Comparison of ENCODE assay signal across 37 cellular contexts in genomic region chr1:230706020-230706699, GRCh38. TPM values are rescaled to one million over a fixed set of nuclear protein-coding genes. Genes with fewer than 3 reads are reported as not detected.
"Had no signal": no experiment of that assay in that cellular context is flagged by ENCODE, and none has a peak within 500 bp of the region (broad histone marks: within the 10 kb centered on the region; RNA-seq: fewer than 3 reads in every experiment).

No MANE protein-coding gene starts in this region.

- H3K4me1 ChIP-seq: adrenal gland, breast epithelium, esophagus muscularis mucosa, foreskin keratinocyte had no signal

- H3K4me1 Mint-ChIP-seq: activated CD4-positive, alpha-beta T cell treated with anti-CD3 and anti-CD28 coated beads for 36 hours; activated CD4-positive, alpha-beta T cell treated with anti-CD3 and anti-CD28 coated beads, Interleukin-2, amount 10 ng/mL, durations not matched to agents 24 days and 14 days; activated naive CD4-positive, alpha-beta T cell treated with anti-CD3 and anti-CD28 coated beads, Interleukin-2, amount 50 U/mL, for 24 hours; activated naive CD8-positive, alpha-beta T cell treated with anti-CD3 and anti-CD28 coated beads for 36 hours; activated naive CD8-positive, alpha-beta T cell treated with anti-CD3 and anti-CD28 coated beads, Interleukin-2, amount 50 U/mL, for 24 hours had no signal

- H3K27me3 ChIP-seq: adrenal gland, breast epithelium, cardiac muscle cell, esophagus muscularis mucosa, foreskin keratinocyte, gastrocnemius medialis, heart right ventricle had no signal

- H3K27ac Mint-ChIP-seq: activated CD4-positive, alpha-beta memory T cell treated with anti-CD3 and anti-CD28 coated beads for 36 hours; activated CD4-positive, alpha-beta T cell treated with anti-CD3 and anti-CD28 coated beads for 36 hours; activated CD4-positive, alpha-beta T cell treated with anti-CD3 and anti-CD28 coated beads, Interleukin-2, amount 10 ng/mL, durations not matched to agents 24 days and 14 days; activated CD8-positive, alpha-beta memory T cell treated with anti-CD3 and anti-CD28 coated beads, Interleukin-2, amount 10 ng/mL, durations not matched to agents 7 days and 5 days; activated CD8-positive, alpha-beta T cell treated with anti-CD3 and anti-CD28 coated beads, Interleukin-2, amount 10 ng/mL, durations not matched to agents 7 days and 5 days; activated naive CD4-positive, alpha-beta T cell treated with anti-CD3 and anti-CD28 coated beads for 36 hours; activated naive CD4-positive, alpha-beta T cell treated with anti-CD3 and anti-CD28 coated beads, Interleukin-2, amount 50 U/mL, for 24 hours; activated naive CD8-positive, alpha-beta T cell treated with anti-CD3 and anti-CD28 coated beads for 36 hours; activated naive CD8-positive, alpha-beta T cell treated with anti-CD3 and anti-CD28 coated beads, Interleukin-2, amount 50 U/mL, for 24 hours; activated T-helper 1 cell treated with anti-CD3 and anti-CD28 coated beads, Interleukin-12 subunit alpha, Interleukin-12 subunit beta, Interleukin-2, Interleukin-4 antibody, amounts not matched to agents 30 ng/mL and 10 ng/mL and 1 ng/mL, durations not matched to agents 14 hours and 24 hours and 36 hours; activated T-helper 2 cell treated with anti-CD3 and anti-CD28 coated beads, Interferon-gamma antibody, Interleukin-2, Interleukin-4, amounts not matched to agents 10 μg/mL and 5 μg/mL and 100 μg/mL, durations not matched to agents 14 hours and 24 hours and 36 hours; effector memory CD8-positive, alpha-beta T cell had no signal

- H3K4me3 Mint-ChIP-seq: activated CD4-positive, alpha-beta memory T cell treated with anti-CD3 and anti-CD28 coated beads for 36 hours; activated CD4-positive, alpha-beta T cell treated with anti-CD3 and anti-CD28 coated beads for 36 hours; activated CD4-positive, alpha-beta T cell treated with anti-CD3 and anti-CD28 coated beads, Interleukin-2, amount 10 ng/mL, durations not matched to agents 24 days and 14 days; activated CD8-positive, alpha-beta memory T cell treated with anti-CD3 and anti-CD28 coated beads, Interleukin-2, amount 10 ng/mL, durations not matched to agents 7 days and 5 days; activated CD8-positive, alpha-beta T cell treated with anti-CD3 and anti-CD28 coated beads, Interleukin-2, amount 10 ng/mL, durations not matched to agents 7 days and 5 days; activated naive CD4-positive, alpha-beta T cell treated with anti-CD3 and anti-CD28 coated beads for 36 hours; activated naive CD4-positive, alpha-beta T cell treated with anti-CD3 and anti-CD28 coated beads, Interleukin-2, amount 50 U/mL, for 24 hours; activated naive CD8-positive, alpha-beta T cell treated with anti-CD3 and anti-CD28 coated beads for 36 hours; activated naive CD8-positive, alpha-beta T cell treated with anti-CD3 and anti-CD28 coated beads, Interleukin-2, amount 50 U/mL, for 24 hours; activated T-helper 1 cell treated with anti-CD3 and anti-CD28 coated beads, Interleukin-12 subunit alpha, Interleukin-12 subunit beta, Interleukin-2, Interleukin-4 antibody, amounts not matched to agents 30 ng/mL and 10 ng/mL and 1 ng/mL, durations not matched to agents 14 hours and 24 hours and 36 hours; brain; central memory CD8-positive, alpha-beta T cell; effector memory CD8-positive, alpha-beta T cell had no signal

- H3K4me3 ChIP-seq: adrenal gland, breast epithelium, cardiac muscle cell, esophagus muscularis mucosa, gastrocnemius medialis had no signal

- DNase-seq: activated CD4-positive, alpha-beta memory T cell treated with anti-CD3 and anti-CD28 coated beads for 36 hours; activated CD4-positive, alpha-beta T cell treated with anti-CD3 and anti-CD28 coated beads for 36 hours; activated CD4-positive, alpha-beta T cell treated with anti-CD3 and anti-CD28 coated beads, Interleukin-2, amount 10 ng/mL, durations not matched to agents 24 days and 14 days; activated CD4-positive, CD25-positive, alpha-beta regulatory T cell; activated CD4-positive, CD25-positive, alpha-beta regulatory T cell treated with anti-CD3 and anti-CD28 coated beads, Interleukin-2, amount 50 U/mL, for 72 hours; activated CD8-positive, alpha-beta memory T cell treated with anti-CD3 and anti-CD28 coated beads, Interleukin-2, amount 10 ng/mL, durations not matched to agents 7 days and 5 days; activated CD8-positive, alpha-beta memory T cell treated with anti-CD3 and anti-CD28 coated beads, Interleukin-2, amount 50 U/mL, for 4 hours; activated CD8-positive, alpha-beta T cell treated with anti-CD3 and anti-CD28 coated beads, Interleukin-2, amount 10 ng/mL, durations not matched to agents 7 days and 5 days; activated effector memory CD4-positive, alpha-beta T cell treated with anti-CD3 and anti-CD28 coated beads, Interleukin-2, amount 50 U/mL, for 16 hours; activated naive CD4-positive, alpha-beta T cell treated with anti-CD3 and anti-CD28 coated beads for 36 hours; activated naive CD8-positive, alpha-beta T cell treated with anti-CD3 and anti-CD28 coated beads for 36 hours; activated naive CD8-positive, alpha-beta T cell treated with anti-CD3 and anti-CD28 coated beads, Interleukin-2, amount 50 U/mL, for 24 hours; activated T-cell treated with anti-CD3 and anti-CD28 coated beads, Interleukin-2, amount 50 U/mL, for 1 hour; activated T-cell treated with anti-CD3 and anti-CD28 coated beads, Interleukin-2, amount 50 U/mL, for 48 hours; adrenal gland; aorta; cortex of kidney; dermis blood vessel endothelial cell; effector CD4-positive, alpha-beta T cell; effector memory CD8-positive, alpha-beta T cell; erythroblast; foreskin keratinocyte; gastrocnemius medialis; glutamatergic neuron; heart right ventricle; T-helper 2 cell had no signal

- H3K36me3 ChIP-seq: adrenal gland, breast epithelium, cardiac muscle cell, gastrocnemius medialis had no signal

- H3K27ac ChIP-seq: adrenal gland, breast epithelium, cardiac muscle cell, esophagus muscularis mucosa, foreskin keratinocyte, gastrocnemius medialis, heart right ventricle had no signal

- H3K36me3 Mint-ChIP-seq: activated CD4-positive, alpha-beta memory T cell treated with anti-CD3 and anti-CD28 coated beads for 36 hours; activated CD8-positive, alpha-beta memory T cell treated with anti-CD3 and anti-CD28 coated beads, Interleukin-2, amount 10 ng/mL, durations not matched to agents 7 days and 5 days; activated naive CD4-positive, alpha-beta T cell treated with anti-CD3 and anti-CD28 coated beads, Interleukin-2, amount 50 U/mL, for 24 hours; activated naive CD8-positive, alpha-beta T cell treated with anti-CD3 and anti-CD28 coated beads for 36 hours; brain had no signal

- H3K9me3 ChIP-seq: adrenal gland, breast epithelium, esophagus muscularis mucosa, gastrocnemius medialis, heart right ventricle had no signal

- H3K9me3 Mint-ChIP-seq: activated CD4-positive, alpha-beta memory T cell treated with anti-CD3 and anti-CD28 coated beads for 36 hours; activated CD4-positive, alpha-beta T cell treated with anti-CD3 and anti-CD28 coated beads, Interleukin-2, amount 10 ng/mL, durations not matched to agents 24 days and 14 days; activated naive CD4-positive, alpha-beta T cell treated with anti-CD3 and anti-CD28 coated beads for 36 hours; activated naive CD4-positive, alpha-beta T cell treated with anti-CD3 and anti-CD28 coated beads, Interleukin-2, amount 50 U/mL, for 24 hours; activated naive CD8-positive, alpha-beta T cell treated with anti-CD3 and anti-CD28 coated beads for 36 hours; activated naive CD8-positive, alpha-beta T cell treated with anti-CD3 and anti-CD28 coated beads, Interleukin-2, amount 50 U/mL, for 24 hours; activated T-helper 1 cell treated with anti-CD3 and anti-CD28 coated beads, Interleukin-12 subunit alpha, Interleukin-12 subunit beta, Interleukin-2, Interleukin-4 antibody, amounts not matched to agents 30 ng/mL and 10 ng/mL and 1 ng/mL, durations not matched to agents 14 hours and 24 hours and 36 hours; activated T-helper 2 cell treated with anti-CD3 and anti-CD28 coated beads, Interferon-gamma antibody, Interleukin-2, Interleukin-4, amounts not matched to agents 10 μg/mL and 5 μg/mL and 100 μg/mL, durations not matched to agents 14 hours and 24 hours and 36 hours; central memory CD8-positive, alpha-beta T cell; effector memory CD8-positive, alpha-beta T cell had no signal

RNA-seq across cellular contexts. Expression of gene AGT, which starts 7.8 kb away (rescaled TPM):
- total RNA-seq: activated CD4-positive, alpha-beta memory T cell treated with anti-CD3 and anti-CD28 coated beads for 36 hours; activated CD4-positive, alpha-beta T cell treated with anti-CD3 and anti-CD28 coated beads for 36 hours; activated CD4-positive, alpha-beta T cell treated with anti-CD3 and anti-CD28 coated beads, Interleukin-2, amount 10 ng/mL, durations not matched to agents 24 days and 14 days; activated CD8-positive, alpha-beta memory T cell treated with anti-CD3 and anti-CD28 coated beads for 36 hours; activated CD8-positive, alpha-beta memory T cell treated with anti-CD3 and anti-CD28 coated beads, Interleukin-2, amount 10 ng/mL, durations not matched to agents 7 days and 5 days; activated CD8-positive, alpha-beta T cell treated with anti-CD3 and anti-CD28 coated beads, Interleukin-2, amount 10 ng/mL, durations not matched to agents 7 days and 5 days; activated naive CD4-positive, alpha-beta T cell treated with anti-CD3 and anti-CD28 coated beads for 36 hours; activated naive CD8-positive, alpha-beta T cell treated with anti-CD3 and anti-CD28 coated beads for 36 hours; activated T-helper 1 cell treated with anti-CD3 and anti-CD28 coated beads, Interleukin-12 subunit alpha, Interleukin-12 subunit beta, Interleukin-2, Interleukin-4 antibody, amounts not matched to agents 30 ng/mL and 10 ng/mL and 1 ng/mL, durations not matched to agents 14 hours and 24 hours and 36 hours; activated T-helper 2 cell treated with anti-CD3 and anti-CD28 coated beads, Interferon-gamma antibody, Interleukin-2, Interleukin-4, amounts not matched to agents 10 μg/mL and 5 μg/mL and 100 μg/mL, durations not matched to agents 14 hours and 24 hours and 36 hours; foreskin keratinocyte; T-helper 1 cell treated with Interleukin-12 subunit alpha and Interleukin-12 subunit beta and Interleukin-4 antibody, amounts not matched to agents 30 ng/mL and 1 ng/mL, for 36 hours had no signal
- polyA plus RNA-seq: foreskin keratinocyte had no signal

RNA-seq across cellular contexts. Expression of gene CAPN9, which starts 41.0 kb away (rescaled TPM):
- total RNA-seq: activated CD4-positive, alpha-beta memory T cell treated with anti-CD3 and anti-CD28 coated beads for 36 hours; activated CD4-positive, alpha-beta T cell treated with anti-CD3 and anti-CD28 coated beads for 36 hours; activated CD4-positive, alpha-beta T cell treated with anti-CD3 and anti-CD28 coated beads, Interleukin-2, amount 10 ng/mL, durations not matched to agents 24 days and 14 days; activated CD8-positive, alpha-beta memory T cell treated with anti-CD3 and anti-CD28 coated beads for 36 hours; activated CD8-positive, alpha-beta memory T cell treated with anti-CD3 and anti-CD28 coated beads, Interleukin-2, amount 10 ng/mL, durations not matched to agents 7 days and 5 days; activated CD8-positive, alpha-beta T cell treated with anti-CD3 and anti-CD28 coated beads, Interleukin-2, amount 10 ng/mL, durations not matched to agents 7 days and 5 days; activated naive CD4-positive, alpha-beta T cell treated with anti-CD3 and anti-CD28 coated beads for 36 hours; activated naive CD8-positive, alpha-beta T cell treated with anti-CD3 and anti-CD28 coated beads for 36 hours; activated T-helper 1 cell treated with anti-CD3 and anti-CD28 coated beads, Interleukin-12 subunit alpha, Interleukin-12 subunit beta, Interleukin-2, Interleukin-4 antibody, amounts not matched to agents 30 ng/mL and 10 ng/mL and 1 ng/mL, durations not matched to agents 14 hours and 24 hours and 36 hours; activated T-helper 2 cell treated with anti-CD3 and anti-CD28 coated beads, Interferon-gamma antibody, Interleukin-2, Interleukin-4, amounts not matched to agents 10 μg/mL and 5 μg/mL and 100 μg/mL, durations not matched to agents 14 hours and 24 hours and 36 hours; aorta; cerebellum; dermis blood vessel endothelial cell; esophagus muscularis mucosa; foreskin keratinocyte; gastrocnemius medialis; T-helper 1 cell treated with Interleukin-12 subunit alpha and Interleukin-12 subunit beta and Interleukin-4 antibody, amounts not matched to agents 30 ng/mL and 1 ng/mL, for 36 hours had no signal
- polyA plus RNA-seq: foreskin keratinocyte, heart right ventricle had no signal
